In the genomic region with DNA sequence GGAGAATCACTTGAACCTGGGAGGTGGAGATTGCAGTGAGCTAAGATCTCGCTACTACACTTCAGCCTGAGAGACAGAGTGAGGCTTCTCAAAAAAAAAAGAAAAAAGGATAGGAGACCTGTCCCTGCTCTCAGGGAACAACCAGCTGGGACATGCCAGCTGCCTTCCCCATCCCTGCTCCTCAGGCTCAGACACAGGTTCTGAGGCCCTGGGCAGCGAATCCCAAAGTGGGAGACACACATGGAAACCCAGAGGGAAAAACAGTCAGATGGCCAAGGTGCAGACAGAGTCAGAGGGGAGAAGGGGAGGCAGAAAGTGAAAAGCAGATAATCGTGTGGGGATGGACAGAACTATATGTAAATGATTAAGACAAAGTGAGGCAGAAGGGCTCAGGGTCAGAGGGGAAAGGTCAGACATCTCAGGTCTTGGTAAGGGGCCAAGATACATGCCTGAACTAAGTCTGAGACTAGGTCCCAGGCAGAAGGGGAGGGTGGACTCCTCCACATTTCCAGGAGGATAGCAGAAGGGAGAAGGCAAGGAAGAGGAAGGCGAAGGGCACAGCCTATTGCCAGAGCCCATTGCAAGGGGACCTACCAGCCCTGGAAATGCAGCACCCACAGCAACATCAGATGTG, we compare ENCODE assay signal across 10 cellular contexts. TPM values are rescaled to one million over a fixed set of nuclear protein-coding genes. Genes with fewer than 3 reads are reported as not detected.
DNase-seq lines count a peak whose midpoint lies in the region; ATAC-seq, FAIRE-seq and TF ChIP-seq lines count a peak whose summit lies in the region.
"Had no signal": no experiment of that assay in that cellular context is flagged by ENCODE, and none has a peak within 500 bp of the region (broad histone marks: within the 10 kb centered on the region; RNA-seq: fewer than 3 reads in every experiment).

No MANE protein-coding gene starts in this region.

- H3K4me3 Mint-ChIP-seq in activated CD4-positive, alpha-beta T cell treated with anti-CD3 and anti-CD28 coated beads, Interleukin-2, amount 10 ng/mL, durations not matched to agents 7 days and 5 days, result peak overlapping the region; percentile 30
- peak overlapping the region; percentile 38 for H3K4me3 Mint-ChIP-seq in activated T-helper 17 cell treated with anti-CD3 and anti-CD28 coated beads, Interleukin-2, amount 50 U/mL, for 72 hours
- H3K4me3 Mint-ChIP-seq in stimulated activated effector memory CD8-positive, alpha-beta T cell treated with anti-CD3 and anti-CD28 coated beads, Interleukin-12 subunit alpha, Interleukin-12 subunit beta, amount 100 ng/mL, for 72 hours, result peak overlapping the region; percentile 68

- no peak for DNase-seq in activated CD4-positive, alpha-beta T cell treated with anti-CD3 and anti-CD28 coated beads, Interleukin-2, amount 10 ng/mL, durations not matched to agents 7 days and 5 days
- DNase-seq in activated CD4-positive, alpha-beta T cell treated with anti-CD3 and anti-CD28 coated beads for 1 hour, result no peak
- DNase-seq in HepG2 (ENCODE audit: low spot score) (no peak), AML-193 (lab: John Stamatoyannopoulos, UW) (no peak)
- no peak for DNase-seq in stimulated activated effector memory CD8-positive, alpha-beta T cell treated with anti-CD3 and anti-CD28 coated beads, Interleukin-12 subunit alpha, Interleukin-12 subunit beta, amount 100 ng/mL, for 72 hours (ENCODE audit: low spot score in 2 of 2)
- no peak for DNase-seq in effector CD4-positive, alpha-beta T cell
- DNase-seq: hypothalamus, SW 1271 had no signal

- H3K9me3 ChIP-seq in HepG2 (ENCODE audit: low read length), result no peaks in the 10 kb centered on the region

- no peak overlapping the region for H2AFZ ChIP-seq in HepG2 (ENCODE audit: low read length)

- H3K4me3 ChIP-seq in HepG2 (replicated peaks in 1 of 3; ENCODE audit: insufficient read depth in 1 of 3, low read depth in 2 of 3, low read length in 3 of 3), result peak overlapping the region; percentile 81 to 88 (median 87)

- CTCF ChIA-PET in activated CD4-positive, alpha-beta T cell treated with anti-CD3 and anti-CD28 coated beads, Interleukin-2, amount 10 ng/mL, durations not matched to agents 7 days and 5 days (lab: Charles Lee), result interaction anchor here (0.7 to 2.7 kb wide), 2 partner anchors 9 to 54 kb away, joined by 3 to 12 read pairs; no protein-coding TSS in a partner anchor
- CTCF ChIA-PET in HepG2 (lab: Yijun Ruan, JAX; ENCODE audit: low intra/inter-chr PET ratio, low total read pairs), result no interaction called here

- BruUV-seq in HepG2 (replicated peaks; lab: Mats Ljungman, UMichigan), result no TSS peak

- H3K9me3 Mint-ChIP-seq in activated CD4-positive, alpha-beta T cell treated with anti-CD3 and anti-CD28 coated beads, Interleukin-2, amount 10 ng/mL, durations not matched to agents 7 days and 5 days, result no peaks in the 10 kb centered on the region
- no peaks in the 10 kb centered on the region for H3K9me3 Mint-ChIP-seq in activated T-helper 17 cell treated with anti-CD3 and anti-CD28 coated beads, Interleukin-2, amount 50 U/mL, for 72 hours
- no peaks in the 10 kb centered on the region for H3K9me3 Mint-ChIP-seq in stimulated activated effector memory CD8-positive, alpha-beta T cell treated with anti-CD3 and anti-CD28 coated beads, Interleukin-12 subunit alpha, Interleukin-12 subunit beta, amount 100 ng/mL, for 72 hours

- peak overlapping the region; percentile 71 for H3K9ac ChIP-seq in HepG2 (ENCODE audit: insufficient read depth, low read depth, low read length)

- peaks cover 13% of the 10 kb centered on the region for H3K4me1 Mint-ChIP-seq in activated CD4-positive, alpha-beta T cell treated with anti-CD3 and anti-CD28 coated beads, Interleukin-2, amount 10 ng/mL, durations not matched to agents 7 days and 5 days
- peaks cover 17% of the 10 kb centered on the region for H3K4me1 Mint-ChIP-seq in activated T-helper 17 cell treated with anti-CD3 and anti-CD28 coated beads, Interleukin-2, amount 50 U/mL, for 72 hours
- H3K4me1 Mint-ChIP-seq in stimulated activated effector memory CD8-positive, alpha-beta T cell treated with anti-CD3 and anti-CD28 coated beads, Interleukin-12 subunit alpha, Interleukin-12 subunit beta, amount 100 ng/mL, for 72 hours, result peaks cover 41% of the 10 kb centered on the region

- 57% methylated on average over 4 of the region's 4 CpGs for WGBS in HepG2 (ENCODE audit: low lambda C conversion rate)

- no peak for TF ChIP-seq CTCF in HepG2 (CRISPR knock-in tag; IDR thresholded peaks at IDR 0.05)

- no peak overlapping the region for H3K27ac Mint-ChIP-seq in activated CD4-positive, alpha-beta T cell treated with anti-CD3 and anti-CD28 coated beads, Interleukin-2, amount 10 ng/mL, durations not matched to agents 7 days and 5 days
- H3K27ac Mint-ChIP-seq in activated T-helper 17 cell treated with anti-CD3 and anti-CD28 coated beads, Interleukin-2, amount 50 U/mL, for 72 hours, result no peak overlapping the region
- peak overlapping the region; percentile 49 for H3K27ac Mint-ChIP-seq in stimulated activated effector memory CD8-positive, alpha-beta T cell treated with anti-CD3 and anti-CD28 coated beads, Interleukin-12 subunit alpha, Interleukin-12 subunit beta, amount 100 ng/mL, for 72 hours

- POLR2A ChIA-PET in activated CD4-positive, alpha-beta T cell treated with anti-CD3 and anti-CD28 coated beads, Interleukin-2, amount 10 ng/mL, durations not matched to agents 7 days and 5 days (lab: Charles Lee), result no interaction called here
- POLR2A ChIA-PET in HepG2 (lab: Yijun Ruan, JAX), result interaction anchor here (0.9 to 10.0 kb wide), 9 partner anchors 7 to 54 kb away, joined by 4 to 103 read pairs (median 17); a partner anchor contains a TSS

- TF ChIP-seq POLR2A in HepG2 (IDR thresholded peaks at IDR 0.05; ENCODE audit: insufficient read depth in 1 of 2, low read depth in 2 of 2, low read length in 2 of 2), result no peak

- H3K27me3 Mint-ChIP-seq in activated CD4-positive, alpha-beta T cell treated with anti-CD3 and anti-CD28 coated beads, Interleukin-2, amount 10 ng/mL, durations not matched to agents 7 days and 5 days, result peaks cover 3% of the 10 kb centered on the region
- no peaks in the 10 kb centered on the region for H3K27me3 Mint-ChIP-seq in activated T-helper 17 cell treated with anti-CD3 and anti-CD28 coated beads, Interleukin-2, amount 50 U/mL, for 72 hours

- H3K4me2 ChIP-seq in HepG2 (ENCODE audit: low read depth, low read length), result peak overlapping the region; percentile 90

- H3K27me3 ChIP-seq in HepG2 (ENCODE audit: control insufficient read depth in 1 of 2, insufficient read depth in 2 of 2, low read length in 2 of 2), result no peaks in the 10 kb centered on the region; a peak in 1 of 5 replicates

- in situ Hi-C loops in HepG2 (cut with HindIII; ENCODE audit: extremely low pct_ligation_motif_present, low pct_unique_long_range_greater_than_20kb), result no loop called here

- TF ChIP-seq EP300 in HepG2 (IDR thresholded peaks at IDR 0.05; ENCODE audit: low read depth in 2 of 2, low read length in 2 of 2) (no peak), HepG2 (CRISPR knock-in tag; IDR thresholded peaks at IDR 0.05; ENCODE audit: borderline replicate concordance) (no peak)

- H3K4me1 ChIP-seq in HepG2 (ENCODE audit: insufficient read depth, low read length), result peaks cover 89% of the 10 kb centered on the region

- intact Hi-C loops in HepG2 (cut with micrococcal nuclease; ENCODE audit: unreplicated experiment), result no loop called here

- no peak for FAIRE-seq in HepG2 (lab: Jason Lieb, UNC)

- no peak for ATAC-seq in activated T-helper 17 cell treated with anti-CD3 and anti-CD28 coated beads, Interleukin-2, amount 50 U/mL, for 72 hours (replicated peaks)
- ATAC-seq in HepG2 (no peak), GM19395 (IDR thresholded peaks at IDR 0.05; ENCODE audit: unreplicated experiment) (no peak)
- ATAC-seq in stimulated activated effector memory CD8-positive, alpha-beta T cell treated with anti-CD3 and anti-CD28 coated beads, Interleukin-12 subunit alpha, Interleukin-12 subunit beta, amount 100 ng/mL, for 72 hours, result no peak

- H3K27ac ChIP-seq in HepG2 (ENCODE audit: extremely low read length, insufficient read depth, low read length), result peak overlapping the region; percentile 70

- H3K79me2 ChIP-seq in HepG2 (ENCODE audit: insufficient read depth, low read length), result peaks cover 42% of the 10 kb centered on the region

- no peak for TF ChIP-seq RAD21 in HepG2 (CRISPR knock-in tag; IDR thresholded peaks at IDR 0.05)

- peaks cover 7% of the 10 kb centered on the region; the same call in 1 of the 2 replicates for H4K20me1 ChIP-seq in HepG2 (ENCODE audit: insufficient read depth, low read length)

- peaks cover 0 to 6% of the 10 kb centered on the region in 2 experiments; a peak in 3 of 5 replicates for H3K36me3 ChIP-seq in HepG2 (replicated peaks in 1 of 2; ENCODE audit: control insufficient read depth in 1 of 2, insufficient read depth in 2 of 2, low read length in 2 of 2)

- no peaks in the 10 kb centered on the region for H3K36me3 Mint-ChIP-seq in activated CD4-positive, alpha-beta T cell treated with anti-CD3 and anti-CD28 coated beads, Interleukin-2, amount 10 ng/mL, durations not matched to agents 7 days and 5 days (ENCODE audit: low read depth)
- H3K36me3 Mint-ChIP-seq in activated T-helper 17 cell treated with anti-CD3 and anti-CD28 coated beads, Interleukin-2, amount 50 U/mL, for 72 hours (ENCODE audit: low read depth), result no peaks in the 10 kb centered on the region
- H3K36me3 Mint-ChIP-seq in stimulated activated effector memory CD8-positive, alpha-beta T cell treated with anti-CD3 and anti-CD28 coated beads, Interleukin-12 subunit alpha, Interleukin-12 subunit beta, amount 100 ng/mL, for 72 hours, result peaks cover 9% of the 10 kb centered on the region

RNA-seq across cellular contexts. Expression of a gene that starts 14.2 kb away (rescaled TPM):
- total RNA-seq in activated CD4-positive, alpha-beta T cell treated with anti-CD3 and anti-CD28 coated beads, Interleukin-2, amount 10 ng/mL, durations not matched to agents 7 days and 5 days, result 1 to 10 TPM; 4.5 to 6.4 TPM
- 10 to 100 TPM in 1 of 2 donors, 1 to 10 TPM in 1; 7.7 to 16.4 TPM for total RNA-seq in activated T-helper 17 cell treated with anti-CD3 and anti-CD28 coated beads, Interleukin-2, amount 50 U/mL, for 72 hours
- total RNA-seq in HepG2 (2016; rRNA removed; fragmentation: Illumina TruSeq; extraction: Trizol), result 248 and 341 TPM in 2 replicates
- total RNA-seq in HepG2 (2016; cell fraction: cytosol; rRNA removed; fragmentation: Illumina TruSeq; extraction: Trizol; ENCODE audit: low read depth), result 1,658 and 1,675 TPM in 2 replicates
- 231 and 367 TPM in 2 replicates for total RNA-seq in HepG2 (2016; cell fraction: insoluble cytoplasmic fraction; rRNA removed; fragmentation: Illumina TruSeq; extraction: Trizol)
- 1,130 and 1,245 TPM in 2 replicates for total RNA-seq in HepG2 (2016; cell fraction: membrane; rRNA removed; fragmentation: Illumina TruSeq; extraction: Trizol)
- 138 and 147 TPM in 2 replicates for total RNA-seq in HepG2 (2016; cell fraction: nucleus; rRNA removed; fragmentation: Illumina TruSeq; extraction: Trizol)
- polyA plus RNA-seq in HepG2 (2011; rRNA removed), result 260 and 311 TPM in 2 replicates
- polyA plus RNA-seq in HepG2 (2011; cell fraction: cytosol; rRNA removed), result 248 and 317 TPM in 2 replicates
- 146 and 149 TPM in 2 replicates for polyA plus RNA-seq in HepG2 (2011; cell fraction: nucleus; rRNA removed)
- 146 and 179 TPM in 2 replicates for polyA plus RNA-seq in HepG2 (2012)
- polyA plus RNA-seq in HepG2 (2016; cell fraction: cytosol; fragmentation: Illumina TruSeq; extraction: Trizol; ENCODE audit: low read depth), result 2,121 and 2,355 TPM in 2 replicates
- polyA plus RNA-seq in HepG2 (2016; cell fraction: insoluble cytoplasmic fraction; fragmentation: Illumina TruSeq; extraction: Trizol; ENCODE audit: low read depth), result 324 and 400 TPM in 2 replicates
- polyA plus RNA-seq in HepG2 (2016; cell fraction: membrane; fragmentation: Illumina TruSeq; extraction: Trizol; ENCODE audit: low read depth), result 1,491 and 1,549 TPM in 2 replicates
- polyA plus RNA-seq in HepG2 (2016; cell fraction: nucleus; fragmentation: Illumina TruSeq; extraction: Trizol; ENCODE audit: insufficient read depth, low read depth), result 357 and 378 TPM in 2 replicates
- polyA minus RNA-seq in HepG2 (2011; rRNA and poly(A)+ RNA removed; ENCODE audit: low replicate concordance), result 15.4 and 222 TPM in 2 replicates
- polyA minus RNA-seq in HepG2 (2011; cell fraction: cytosol; rRNA and poly(A)+ RNA removed), result 77.0 and 88.8 TPM in 2 replicates
- polyA minus RNA-seq in HepG2 (2011; cell fraction: nucleus; rRNA and poly(A)+ RNA removed), result 41.4 and 44.8 TPM in 2 replicates

RNA-seq across cellular contexts. Expression of a gene that starts 27.4 kb away (rescaled TPM):
- 100 to 1,000 TPM in 1 of 2 experiments, 10 to 100 TPM in 1; 83.6 to 101 TPM for total RNA-seq in activated CD4-positive, alpha-beta T cell treated with anti-CD3 and anti-CD28 coated beads, Interleukin-2, amount 10 ng/mL, durations not matched to agents 7 days and 5 days
- 100 to 1,000 TPM in 1 of 2 donors, 10 to 100 TPM in 1; 98.0 to 216 TPM for total RNA-seq in activated T-helper 17 cell treated with anti-CD3 and anti-CD28 coated beads, Interleukin-2, amount 50 U/mL, for 72 hours
- total RNA-seq in HepG2 (2016; rRNA removed; fragmentation: Illumina TruSeq; extraction: Trizol), result 55.2 and 55.5 TPM in 2 replicates
- total RNA-seq in HepG2 (2016; cell fraction: cytosol; rRNA removed; fragmentation: Illumina TruSeq; extraction: Trizol; ENCODE audit: low read depth), result 21.9 TPM in 2 replicates
- 49.1 and 52.3 TPM in 2 replicates for total RNA-seq in HepG2 (2016; cell fraction: insoluble cytoplasmic fraction; rRNA removed; fragmentation: Illumina TruSeq; extraction: Trizol)
- total RNA-seq in HepG2 (2016; cell fraction: membrane; rRNA removed; fragmentation: Illumina TruSeq; extraction: Trizol), result 15.6 and 18.1 TPM in 2 replicates
- total RNA-seq in HepG2 (2016; cell fraction: nucleus; rRNA removed; fragmentation: Illumina TruSeq; extraction: Trizol), result 76.5 and 77.3 TPM in 2 replicates
- 43.2 and 64.0 TPM in 2 replicates for polyA plus RNA-seq in HepG2 (2011; rRNA removed)
- 27.5 and 37.2 TPM in 2 replicates for polyA plus RNA-seq in HepG2 (2011; cell fraction: cytosol; rRNA removed)
- 341 and 362 TPM in 2 replicates for polyA plus RNA-seq in HepG2 (2011; cell fraction: nucleus; rRNA removed)
- polyA plus RNA-seq in HepG2 (2012), result 33.2 and 39.7 TPM in 2 replicates
- polyA plus RNA-seq in HepG2 (2016; cell fraction: cytosol; fragmentation: Illumina TruSeq; extraction: Trizol; ENCODE audit: low read depth), result 2.2 and 3.2 TPM in 2 replicates
- 40.0 and 49.8 TPM in 2 replicates for polyA plus RNA-seq in HepG2 (2016; cell fraction: insoluble cytoplasmic fraction; fragmentation: Illumina TruSeq; extraction: Trizol; ENCODE audit: low read depth)
- 5.5 and 6.6 TPM in 2 replicates for polyA plus RNA-seq in HepG2 (2016; cell fraction: membrane; fragmentation: Illumina TruSeq; extraction: Trizol; ENCODE audit: low read depth)
- 163 and 180 TPM in 2 replicates for polyA plus RNA-seq in HepG2 (2016; cell fraction: nucleus; fragmentation: Illumina TruSeq; extraction: Trizol; ENCODE audit: insufficient read depth, low read depth)
- polyA minus RNA-seq in HepG2 (2011; rRNA and poly(A)+ RNA removed; ENCODE audit: low replicate concordance), result 42.6 and 95.7 TPM in 2 replicates
- polyA minus RNA-seq in HepG2 (2011; cell fraction: cytosol; rRNA and poly(A)+ RNA removed), result 32.2 and 38.2 TPM in 2 replicates
- 73.1 and 90.3 TPM in 2 replicates for polyA minus RNA-seq in HepG2 (2011; cell fraction: nucleus; rRNA and poly(A)+ RNA removed)

RNA-seq across cellular contexts. Expression of a gene that starts 34.6 kb away (rescaled TPM):
- 100 to 1,000 TPM; 108 to 113 TPM for total RNA-seq in activated CD4-positive, alpha-beta T cell treated with anti-CD3 and anti-CD28 coated beads, Interleukin-2, amount 10 ng/mL, durations not matched to agents 7 days and 5 days
- total RNA-seq in activated T-helper 17 cell treated with anti-CD3 and anti-CD28 coated beads, Interleukin-2, amount 50 U/mL, for 72 hours, result 100 to 1,000 TPM in 1 of 2 donors, 10 to 100 TPM in 1; 85.3 to 127 TPM
- 0.79 and 6.2 TPM in 2 replicates for total RNA-seq in HepG2 (2016; rRNA removed; fragmentation: Illumina TruSeq; extraction: Trizol)
- 0.71 and 1.1 TPM in 2 replicates for total RNA-seq in HepG2 (2016; cell fraction: cytosol; rRNA removed; fragmentation: Illumina TruSeq; extraction: Trizol; ENCODE audit: low read depth)
- 0.88 and 6.5 TPM in 2 replicates for total RNA-seq in HepG2 (2016; cell fraction: insoluble cytoplasmic fraction; rRNA removed; fragmentation: Illumina TruSeq; extraction: Trizol)
- total RNA-seq in HepG2 (2016; cell fraction: membrane; rRNA removed; fragmentation: Illumina TruSeq; extraction: Trizol), result 0.93 and 2.4 TPM in 2 replicates
- 11.6 and 12.0 TPM in 2 replicates for total RNA-seq in HepG2 (2016; cell fraction: nucleus; rRNA removed; fragmentation: Illumina TruSeq; extraction: Trizol)
- 14.8 and 19.3 TPM in 2 replicates for polyA plus RNA-seq in HepG2 (2011; rRNA removed)
- 2.1 and 3.0 TPM in 2 replicates for polyA plus RNA-seq in HepG2 (2011; cell fraction: cytosol; rRNA removed)
- 251 and 263 TPM in 2 replicates for polyA plus RNA-seq in HepG2 (2011; cell fraction: nucleus; rRNA removed)
- polyA plus RNA-seq in HepG2 (2012), result 8.2 and 9.1 TPM in 2 replicates
- 0.28 and 0.58 TPM in 2 replicates for polyA plus RNA-seq in HepG2 (2016; cell fraction: cytosol; fragmentation: Illumina TruSeq; extraction: Trizol; ENCODE audit: low read depth)
- 0.75 and 1.2 TPM in 2 replicates for polyA plus RNA-seq in HepG2 (2016; cell fraction: insoluble cytoplasmic fraction; fragmentation: Illumina TruSeq; extraction: Trizol; ENCODE audit: low read depth)
- polyA plus RNA-seq in HepG2 (2016; cell fraction: membrane; fragmentation: Illumina TruSeq; extraction: Trizol; ENCODE audit: low read depth), result 0.56 and 0.72 TPM in 2 replicates
- 31.9 and 32.0 TPM in 2 replicates for polyA plus RNA-seq in HepG2 (2016; cell fraction: nucleus; fragmentation: Illumina TruSeq; extraction: Trizol; ENCODE audit: insufficient read depth, low read depth)
- polyA minus RNA-seq in HepG2 (2011; rRNA and poly(A)+ RNA removed; ENCODE audit: low replicate concordance), result 9.4 and 19.0 TPM in 2 replicates
- 0.69 and 0.97 TPM in 2 replicates for polyA minus RNA-seq in HepG2 (2011; cell fraction: cytosol; rRNA and poly(A)+ RNA removed)
- 25.1 and 27.8 TPM in 2 replicates for polyA minus RNA-seq in HepG2 (2011; cell fraction: nucleus; rRNA and poly(A)+ RNA removed)

Comparison
In these comparisons a context has a peak if more than half of its experiments do, and no peak if none do; other contexts are left out.
1. RNA of a gene that starts 14.2 kb away (total RNA-seq): 138 to 1,675 TPM in HepG2; 7.7 to 16.4 TPM in activated T-helper 17 cell treated with anti-CD3 and anti-CD28 coated beads, Interleukin-2, amount 50 U/mL, for 72 hours and 4.5 to 6.4 TPM in activated CD4-positive, alpha-beta T cell treated with anti-CD3 and anti-CD28 coated beads, Interleukin-2, amount 10 ng/mL, durations not matched to agents 7 days and 5 days; every median in the first group is over 4 times any median in the second.
2. RNA of a gene that starts 34.6 kb away (total RNA-seq): 85.3 to 127 TPM in activated T-helper 17 cell treated with anti-CD3 and anti-CD28 coated beads, Interleukin-2, amount 50 U/mL, for 72 hours and 108 to 113 TPM in activated CD4-positive, alpha-beta T cell treated with anti-CD3 and anti-CD28 coated beads, Interleukin-2, amount 10 ng/mL, durations not matched to agents 7 days and 5 days; 0.71 to 12.0 TPM in HepG2; every median in the first group is over 4 times any median in the second.
3. Peak in every context shown above with its lines, with median percentiles within 50 percentile points of each other: H3K4me3 Mint-ChIP-seq.